Comparison of ENCODE assay signal across 1 cellular context in genomic region chr2:215625207-215625606, GRCh38.
TF ChIP-seq lines count a peak whose summit lies in the region.

No MANE protein-coding gene starts in this region.

TF ChIP-seq in IMR-90, 13 proteins besides CTCF, POLR2A, EP300 and RAD21 (continued from another document):
- TF ChIP-seq ELK1 (IDR thresholded peaks at IDR 0.05; ENCODE audit: borderline replicate concordance, low read depth, low read length) = no peak
- no peak for TF ChIP-seq CHD1 (IDR thresholded peaks at IDR 0.05; ENCODE audit: low read depth, low read length)
- no peak for TF ChIP-seq MXI1 (IDR thresholded peaks at IDR 0.05; ENCODE audit: borderline replicate concordance, low read depth, low read length)
- TF ChIP-seq RFX5 (IDR thresholded peaks at IDR 0.05; ENCODE audit: low read depth, low read length) = no peak
- TF ChIP-seq FOS (IDR thresholded peaks at IDR 0.05; ENCODE audit: low read depth, low read length) = no peak
- no peak for TF ChIP-seq NFE2L2 (IDR thresholded peaks at IDR 0.05; ENCODE audit: low read depth, low read length)
- no peak for TF ChIP-seq SMC3 (IDR thresholded peaks at IDR 0.05; ENCODE audit: low read depth, low read length)
- no peak for TF ChIP-seq MAFK (IDR thresholded peaks at IDR 0.05; ENCODE audit: low read depth, low read length)
- no peak for TF ChIP-seq MAZ (IDR thresholded peaks at IDR 0.05; ENCODE audit: borderline replicate concordance, low read depth, low read length)
